Comparison of ENCODE assay signal across 8 cellular contexts in genomic region chr2:210224660-210225460, GRCh38. TPM values are rescaled to one million over a fixed set of nuclear protein-coding genes. Genes with fewer than 3 reads are reported as not detected.
DNase-seq lines count a peak whose midpoint lies in the region; ATAC-seq and TF ChIP-seq lines count a peak whose summit lies in the region.

Gene ACADL, minus strand, starts transcription at chr2:210225447. Its CDS starts 184 bp downstream, at chr2:210225263.

- peak; percentile 81 to 91 (median 84) for ATAC-seq in right lobe of liver
- ATAC-seq in GM18867 (IDR thresholded peaks at IDR 0.05; ENCODE audit: unreplicated experiment), result no peak

- peak; percentile 39 for DNase-seq in ACHN
- DNase-seq in GM13976 (ENCODE audit: low spot score), result peak; percentile 43
- no peak for DNase-seq in NT2/D1 (ENCODE audit: low read depth, low spot score)
- DNase-seq in dermis blood vessel endothelial cell, result peak; percentile 28
- peak; percentile 79 to 88 (median 87) for DNase-seq in right lobe of liver
- DNase-seq in suprapubic skin (ENCODE audit: low spot score in 2 of 2), result peak; percentile 75 to 87
- DNase-seq in GM10266 (ENCODE audit: extremely low spot score), result no peak

- TF ChIP-seq POLR2A in right lobe of liver (IDR thresholded peaks at IDR 0.05), result peak; percentile 66
- TF ChIP-seq POLR2A in suprapubic skin (IDR thresholded peaks at IDR 0.05), result no peak

- WGBS in right lobe of liver (ENCODE audit: insufficient coverage, low coverage, low lambda C conversion rate, missing lambda C conversion rate), result 2% methylated on average over 26 of the region's 85 CpGs
- WGBS in suprapubic skin, result 9% methylated on average over 30 of the region's 85 CpGs

- in situ Hi-C loops in ACHN (cut with HindIII; ENCODE audit: low pct_ligation_motif_present, low pct_unique_long_range_greater_than_20kb, low sequenced_read_pairs) (no loop called here), GM13976 (cut with MboI; ENCODE audit: low sequenced_read_pairs, unreplicated experiment) (no loop called here)

- H3K4me3 ChIP-seq in NT2/D1 (ENCODE audit: insufficient read length, low read depth) (peak within 1 kb of the TSS; percentile 61), right lobe of liver (peak within 1 kb of the TSS; percentile 47 to 65 (median 62)), suprapubic skin (peak within 1 kb of the TSS; percentile 69)

- H3K9me3 ChIP-seq in NT2/D1 (ENCODE audit: insufficient read depth, low read length) (no peaks in the 10 kb centered on the region), right lobe of liver (no peaks in the 10 kb centered on the region), suprapubic skin (no peaks in the 10 kb centered on the region)

- intact Hi-C loops in right lobe of liver (cut with DNase I), result no loop called here

- TF ChIP-seq EP300 in suprapubic skin (IDR thresholded peaks at IDR 0.05), result no peak

- H3K4me1 ChIP-seq in NT2/D1 (ENCODE audit: insufficient read depth, insufficient read length), result no peaks in the 10 kb centered on the region
- peaks cover 0 to 57% (median 11%) of the 10 kb centered on the region in 4 donors for H3K4me1 ChIP-seq in right lobe of liver
- H3K4me1 ChIP-seq in suprapubic skin, result peaks cover 7% of the 10 kb centered on the region

- H3K27me3 ChIP-seq in NT2/D1 (ENCODE audit: insufficient read depth, insufficient read length), result peaks cover 23% of the 10 kb centered on the region
- no peaks in the 10 kb centered on the region for H3K27me3 ChIP-seq in right lobe of liver
- peaks cover 8% of the 10 kb centered on the region for H3K27me3 ChIP-seq in suprapubic skin

- peak within 1 kb of the TSS; percentile 79 to 97 (median 91) for H3K27ac ChIP-seq in right lobe of liver
- H3K27ac ChIP-seq in suprapubic skin, result peak within 1 kb of the TSS; percentile 72

- no peaks in the 10 kb centered on the region for H3K36me3 ChIP-seq in NT2/D1 (ENCODE audit: insufficient read depth, insufficient read length, low read length)
- H3K36me3 ChIP-seq in right lobe of liver, result peaks cover 0 to 6% (median 2%) of the 10 kb centered on the region in 4 donors
- H3K36me3 ChIP-seq in suprapubic skin, result no peaks in the 10 kb centered on the region

- no peak for TF ChIP-seq CTCF in GM13976 (IDR thresholded peaks at IDR 0.05; ENCODE audit: borderline replicate concordance, control extremely low read depth, extremely low read depth, insufficient read depth, missing control alignments)
- TF ChIP-seq CTCF in right lobe of liver (IDR thresholded peaks at IDR 0.05), result peak in 1 of 4 donors; percentile 20
- no peak for TF ChIP-seq CTCF in suprapubic skin (IDR thresholded peaks at IDR 0.05)
- TF ChIP-seq CTCF in GM10266 (IDR thresholded peaks at IDR 0.05; ENCODE audit: control insufficient read depth, insufficient read depth, low read depth, missing control alignments), result no peak

- peak within 1 kb of the TSS; percentile 74 for H3K9ac ChIP-seq in NT2/D1 (ENCODE audit: insufficient read length, low read depth)

RNA-seq across cellular contexts. Expression of gene ACADL, which starts in this region (rescaled TPM):
- under 0.01 and 0.19 TPM in 2 replicates for total RNA-seq in dermis blood vessel endothelial cell
- 10 to 100 TPM; 13.4 to 30.2 (median 22.3) TPM for total RNA-seq in right lobe of liver
- 1 to 10 TPM; 1.5 to 9.8 (median 6.4) TPM for total RNA-seq in suprapubic skin

Comparison
In these comparisons a context has a peak if more than half of its experiments do, and no peak if none do; other contexts are left out.
1. Peak in DNase-seq in dermis blood vessel endothelial cell; RNA of the gene not detected or under 1 TPM.
2. DNase-seq: peak in ACHN (single experiment), GM13976 (single experiment), right lobe of liver (3 of 3) and suprapubic skin (2 of 2); none in NT2/D1 (single experiment) and GM10266 (single experiment).
3. Peak in every context shown above with its lines, with median percentiles within 50 percentile points of each other: H3K4me3 ChIP-seq.